20 cellular contexts compared by ENCODE assay signal in genomic region chr5:180783340-180784052, GRCh38. TPM values are rescaled to one million over a fixed set of nuclear protein-coding genes. Genes with fewer than 3 reads are reported as not detected.
DNase-seq lines count a peak whose midpoint lies in the region; ATAC-seq and TF ChIP-seq lines count a peak whose summit lies in the region.
"Had no signal": no experiment of that assay in that cellular context is flagged by ENCODE, and none has a peak within 500 bp of the region (broad histone marks: within the 10 kb centered on the region; RNA-seq: fewer than 3 reads in every experiment).

No MANE protein-coding gene starts in this region.

- no peak overlapping the region for H2AK9ac ChIP-seq in IMR-90 (replicated peaks; ENCODE audit: low read depth, low read length, poor library complexity)

- in situ Hi-C loops in IMR-90 (cut with MboI; ENCODE audit: low sequenced_read_pairs) = loop anchor here (5.0 kb wide), 1 partner anchor 369 kb away; no protein-coding TSS in a partner anchor

- intact Hi-C loops in IMR-90 (cut with micrococcal nuclease) (loop anchor here (1.0 to 2.0 kb wide), 4 partner anchors 77 to 399 kb away; partner anchors contain the start of gene ZFP62), esophagus muscularis mucosa (cut with DNase I) (loop anchor here (2.0 to 10.0 kb wide), 2 partner anchors 77 to 371 kb away; partner anchors contain the start of gene ZFP62)

- no peaks in the 10 kb centered on the region for H3K9me3 Mint-ChIP-seq in stimulated activated effector memory CD8-positive, alpha-beta T cell treated with anti-CD3 and anti-CD28 coated beads, Interleukin-12 subunit alpha, Interleukin-12 subunit beta, amount 100 ng/mL, for 72 hours

- H3K36me3 ChIP-seq in IMR-90 (ENCODE audit: control insufficient read depth, insufficient read depth, low read length) (0 out of 2 replicates have a peak, but pooled peaks cover 1% of the 10 kb centered on the region), esophagus muscularis mucosa (peaks cover 0 to 10% (median 9%) of the 10 kb centered on the region in 4 donors)
- H3K36me3 ChIP-seq: BE2C had no signal

- H3K56ac ChIP-seq in IMR-90 (ENCODE audit: extremely low read depth, insufficient read depth, low read length) = no peak overlapping the region

- CTCF ChIA-PET in IMR-90 (lab: Yijun Ruan, JAX) = interaction anchor here (1.4 to 1.6 kb wide), 2 partner anchors 17 to 18 kb away, joined by 5 to 6 read pairs; no protein-coding TSS in a partner anchor

- H3K9ac ChIP-seq in IMR-90 (ENCODE audit: low read depth, low read length) = no peak overlapping the region

- H2BK120ac ChIP-seq in IMR-90 (ENCODE audit: low read depth, low read length) = no peak overlapping the region; the same call in 1 of the 2 replicates

- peak overlapping the region; percentile 28; the same call in 1 of the 2 replicates for H4K91ac ChIP-seq in IMR-90 (ENCODE audit: insufficient read depth, low read depth, low read length)

- no peak for TF ChIP-seq CTCF in IMR-90 (conservative IDR thresholded peaks at IDR 0.05; ENCODE audit: low read depth, low read length)
- TF ChIP-seq CTCF in esophagus muscularis mucosa (IDR thresholded peaks at IDR 0.05) = no peak

- peaks cover 13 to 38% of the 10 kb centered on the region in 2 experiments; a peak in 3 of 4 replicates for H3K79me1 ChIP-seq in IMR-90 (ENCODE audit: low read depth in 1 of 2, low read length in 2 of 2)

- no peak overlapping the region for H2AK5ac ChIP-seq in IMR-90 (ENCODE audit: low read depth, low read length)

- TF ChIP-seq POLR2A in IMR-90 (IDR thresholded peaks at IDR 0.05; ENCODE audit: low read depth, low read length) (no peak), esophagus muscularis mucosa (IDR thresholded peaks at IDR 0.05; ENCODE audit: low read depth) (no peak)

- no peak overlapping the region for H2BK5ac ChIP-seq in IMR-90 (ENCODE audit: low read depth, low read length, poor library complexity, severe bottlenecking)

- H3K27ac ChIP-seq in IMR-90 (ENCODE audit: insufficient read depth, low read length) (no peak overlapping the region), esophagus muscularis mucosa (replicated peaks in 1 of 4) (peak overlapping the region in 1 of 4 donors; percentile 24)

- no peak overlapping the region for H4K5ac ChIP-seq in IMR-90 (ENCODE audit: low read depth, low read length)

- peaks cover 45% of the 10 kb centered on the region for H3K36me3 Mint-ChIP-seq in stimulated activated effector memory CD8-positive, alpha-beta T cell treated with anti-CD3 and anti-CD28 coated beads, Interleukin-12 subunit alpha, Interleukin-12 subunit beta, amount 100 ng/mL, for 72 hours

- peaks cover 10% of the 10 kb centered on the region; the same call in 1 of the 2 replicates for H3K9me1 ChIP-seq in IMR-90 (ENCODE audit: insufficient read depth, low read length)

- 100% methylated on average over 2 of the region's 12 CpGs; no CpG with 5 or more reads in 1 of the 2 experiments for WGBS in IMR-90 (ENCODE audit: extremely low coverage in 2 of 2, insufficient read length in 1 of 2), 2 experiments
- 81% methylated on average over 12 of the region's 12 CpGs for WGBS in esophagus muscularis mucosa

- no peak for ATAC-seq in IMR-90 (ENCODE audit: low read depth)
- ATAC-seq in stimulated activated effector memory CD8-positive, alpha-beta T cell treated with anti-CD3 and anti-CD28 coated beads, Interleukin-12 subunit alpha, Interleukin-12 subunit beta, amount 100 ng/mL, for 72 hours = no peak

- H4K8ac ChIP-seq in IMR-90 (ENCODE audit: low read depth in 2 of 2, low read length in 2 of 2) = peak overlapping the region in 1 of 2 experiments; percentile 20; a peak in 1 of 4 replicates

- no peaks in the 10 kb centered on the region for H3K27me3 ChIP-seq in IMR-90 (ENCODE audit: control insufficient read depth, insufficient read depth, low read length)
- H3K27me3 ChIP-seq in esophagus muscularis mucosa = no peaks in the 10 kb centered on the region
- H3K27me3 ChIP-seq: BE2C, MG63 had no signal

- H3K9me3 ChIP-seq in IMR-90 (ENCODE audit: control insufficient read depth, insufficient read depth, low read length) = no peaks in the 10 kb centered on the region
- H3K9me3 ChIP-seq in esophagus muscularis mucosa = no peaks in the 10 kb centered on the region
- H3K9me3 ChIP-seq: BE2C, MG63 had no signal

- H2BK15ac ChIP-seq in IMR-90 (ENCODE audit: low read depth, low read length) = no peak overlapping the region

- no TSS peak for BruUV-seq in IMR-90 (replicated peaks; lab: Mats Ljungman, UMichigan)

- DNase-seq in ELR (ENCODE audit: low read depth) (peak; percentile 35), IMR-90 (no peak), esophagus muscularis mucosa (ENCODE audit: extremely low spot score) (peak; percentile 66), cerebellar cortex (ENCODE audit: low spot score) (no peak), COR-L47 (lab: John Stamatoyannopoulos, UW) (no peak), cerebellar nuclear complex (lab: John Stamatoyannopoulos, UW) (no peak)
- no peak for DNase-seq in stimulated activated effector memory CD8-positive, alpha-beta T cell treated with anti-CD3 and anti-CD28 coated beads, Interleukin-12 subunit alpha, Interleukin-12 subunit beta, amount 100 ng/mL, for 72 hours (ENCODE audit: low spot score in 2 of 2)
- DNase-seq: BE2C, DMS79, HCEC 1CT, MG63, NCI-H1417 treated with DMSO at 0.1 percent for 48 hours, NCI-H187 treated with DMSO at 0.1 percent for 48 hours, NCI-H2107, NCI-H446 treated with DMSO at 0.1 percent for 48 hours, NCI-H526 treated with DMSO at 0.1 percent for 48 hours, Right ventricle myocardium superior had no signal

- no peak overlapping the region for H3K4me2 ChIP-seq in IMR-90 (ENCODE audit: low read depth, low read length)

- H3K4me1 ChIP-seq in IMR-90 (ENCODE audit: control insufficient read depth, insufficient read depth, low read length) (peaks cover 30% of the 10 kb centered on the region), esophagus muscularis mucosa (peaks cover 41 to 46% (median 44%) of the 10 kb centered on the region in 4 donors)
- H3K4me1 ChIP-seq: BE2C had no signal

- H3K23ac ChIP-seq in IMR-90 (ENCODE audit: low read depth, low read length) = no peak overlapping the region

- TF ChIP-seq EP300 in esophagus muscularis mucosa (IDR thresholded peaks at IDR 0.05) = no peak

- TF ChIP-seq RAD21 in IMR-90 (IDR thresholded peaks at IDR 0.05; ENCODE audit: low read length) = no peak

- peak overlapping the region; percentile 73 for H3K27ac Mint-ChIP-seq in stimulated activated effector memory CD8-positive, alpha-beta T cell treated with anti-CD3 and anti-CD28 coated beads, Interleukin-12 subunit alpha, Interleukin-12 subunit beta, amount 100 ng/mL, for 72 hours

- peaks cover 5% of the 10 kb centered on the region for H4K20me1 ChIP-seq in IMR-90 (ENCODE audit: insufficient read depth, low read length)

- H3K4me1 Mint-ChIP-seq in stimulated activated effector memory CD8-positive, alpha-beta T cell treated with anti-CD3 and anti-CD28 coated beads, Interleukin-12 subunit alpha, Interleukin-12 subunit beta, amount 100 ng/mL, for 72 hours = peaks cover 47% of the 10 kb centered on the region

- H3K4me3 ChIP-seq in IMR-90 (ENCODE audit: insufficient read depth, low read depth, low read length) (no peak overlapping the region), esophagus muscularis mucosa (no peak overlapping the region)
- H3K4me3 ChIP-seq: MG63 had no signal

- no peak overlapping the region for H3K14ac ChIP-seq in IMR-90 (replicated peaks; ENCODE audit: low read depth, low read length)

- H3K4me3 Mint-ChIP-seq in stimulated activated effector memory CD8-positive, alpha-beta T cell treated with anti-CD3 and anti-CD28 coated beads, Interleukin-12 subunit alpha, Interleukin-12 subunit beta, amount 100 ng/mL, for 72 hours = no peak overlapping the region

- H2AFZ ChIP-seq in IMR-90 (replicated peaks; ENCODE audit: low read length, poor library complexity) = no peak overlapping the region

- H3K4ac ChIP-seq in IMR-90 (ENCODE audit: low read depth, low read length) = peak overlapping the region; percentile 4

- POLR2A ChIA-PET in IMR-90 (lab: Charles Lee; ENCODE audit: unreplicated experiment) = no interaction called here

- no peak overlapping the region for H3K18ac ChIP-seq in IMR-90 (ENCODE audit: low read depth, low read length)

- dilution Hi-C loops in IMR-90 (cut with HindIII; ENCODE audit: low sequenced_read_pairs, unreplicated experiment) = no loop called here

- H2BK20ac ChIP-seq in IMR-90 (ENCODE audit: low read depth, low read length) = no peak overlapping the region

TF ChIP-seq in IMR-90, 13 proteins besides CTCF, POLR2A, EP300 and RAD21 (continues in another document):
- TF ChIP-seq ELK1 (IDR thresholded peaks at IDR 0.05; ENCODE audit: borderline replicate concordance, low read depth, low read length) (no peak), BHLHE40 (IDR thresholded peaks at IDR 0.05; ENCODE audit: low read depth, low read length) (no peak), USF2 (IDR thresholded peaks at IDR 0.05; ENCODE audit: low read depth, low read length) (no peak), SMC3 (IDR thresholded peaks at IDR 0.05; ENCODE audit: low read depth, low read length) (no peak), MAFK (IDR thresholded peaks at IDR 0.05; ENCODE audit: low read depth, low read length) (no peak), FOS (IDR thresholded peaks at IDR 0.05; ENCODE audit: low read depth, low read length) (no peak)

RNA-seq across cellular contexts. Expression of gene MGAT1, which starts 19.1 kb away (rescaled TPM):
- 56.3 and 62.2 TPM in 2 replicates for total RNA-seq in IMR-90 (2012; rRNA removed)
- 141 and 150 TPM in 2 replicates for polyA plus RNA-seq in IMR-90 (2012; rRNA removed)
- polyA plus RNA-seq in IMR-90 (2012; cell fraction: cytosol; rRNA removed) = 154 and 222 TPM in 2 replicates
- polyA plus RNA-seq in IMR-90 (2012; cell fraction: nucleus; rRNA removed; ENCODE audit: low replicate concordance) = 76.6 and 140 TPM in 2 replicates
- 100 to 1,000 TPM; 132 to 205 (median 190) TPM for total RNA-seq in esophagus muscularis mucosa

RNA-seq across cellular contexts. Expression of gene OR2Y1, which starts 43.6 kb away (rescaled TPM):
- total RNA-seq in IMR-90 (2012; rRNA removed) (not detected in 2 replicates), esophagus muscularis mucosa (not detected)
- polyA plus RNA-seq in IMR-90 (2012; rRNA removed) = not detected in 2 replicates
- not detected in 2 replicates for polyA plus RNA-seq in IMR-90 (2012; cell fraction: cytosol; rRNA removed)
- not detected in 2 replicates for polyA plus RNA-seq in IMR-90 (2012; cell fraction: nucleus; rRNA removed; ENCODE audit: low replicate concordance)
- total RNA-seq: A673, LHCN-M2, Right ventricle myocardium superior, SK-MEL-5 had no signal

Comparison
In these comparisons a context has a peak if more than half of its experiments do, and no peak if none do; other contexts are left out.
1. DNase-seq: peak in ELR (single experiment) and esophagus muscularis mucosa (single experiment); none in IMR-90 (single experiment), stimulated activated effector memory CD8-positive, alpha-beta T cell treated with anti-CD3 and anti-CD28 coated beads, Interleukin-12 subunit alpha, Interleukin-12 subunit beta, amount 100 ng/mL, for 72 hours (0 of 2), cerebellar cortex (single experiment), COR-L47 (single experiment) and cerebellar nuclear complex (0 of 2).